In genomic region chr7:55573234-55573504, GRCh38 we compare ENCODE assay signal across 9 cellular contexts. TPM values are rescaled to one million over a fixed set of nuclear protein-coding genes. Genes with fewer than 3 reads are reported as not detected.
DNase-seq lines count a peak whose midpoint lies in the region; ATAC-seq and TF ChIP-seq lines count a peak whose summit lies in the region.
"Had no signal": no experiment of that assay in that cellular context is flagged by ENCODE, and none has a peak within 500 bp of the region (broad histone marks: within the 10 kb centered on the region; RNA-seq: fewer than 3 reads in every experiment).

No MANE protein-coding gene starts in this region.

- CTCF ChIA-PET in AG04449 (lab: Yijun Ruan, JAX) = interaction anchor here (0.9 to 2.4 kb wide), 10 partner anchors 9 to 799 kb away, joined by 3 to 11 read pairs (median 4); partner anchors contain the start of gene NIPSNAP2

- ATAC-seq in naive B cell (ENCODE audit: low read depth in 2 of 2) = no peak
- no peak for ATAC-seq in GM21381 (IDR thresholded peaks at IDR 0.05; ENCODE audit: unreplicated experiment)

- H3K4me1 Mint-ChIP-seq in HFFc6 (ENCODE audit: low read depth) = peaks cover 46% of the 10 kb centered on the region
- H3K4me1 Mint-ChIP-seq in naive B cell = peaks cover 41 to 51% (median 44%) of the 10 kb centered on the region in 3 donors

- H3K4me3 Mint-ChIP-seq in HFFc6 (peak overlapping the region; percentile 86), naive B cell (peak overlapping the region; percentile 82 to 98 (median 94))

- POLR2A ChIA-PET in AG04449 (lab: Yijun Ruan, JAX) = no interaction called here

- no peak for TF ChIP-seq CTCF in AG04449 (IDR thresholded peaks at IDR 0.05; ENCODE audit: insufficient read depth, low read length, missing control alignments)
- no peak for TF ChIP-seq CTCF in HFFc6 (IDR thresholded peaks at IDR 0.05)
- TF ChIP-seq CTCF in astrocyte of the spinal cord (IDR thresholded peaks at IDR 0.05; ENCODE audit: low read depth, low read length) = no peak

- DNase-seq in AG04449 (ENCODE audit: low read depth, low spot score) (no peak), HFFc6 (no peak), astrocyte of the spinal cord (ENCODE audit: low read depth, low spot score) (no peak), naive B cell (no peak), NCI-H2227 (lab: John Stamatoyannopoulos, UW; ENCODE audit: unreplicated experiment) (no peak), dedifferentiated amniotic fluid mesenchymal stem cell (ENCODE audit: extremely low spot score) (no peak), NOMO-1 treated with dmso at 0.1 percent for 144 hours (lab: John Stamatoyannopoulos, UW; ENCODE audit: unreplicated experiment) (no peak)
- DNase-seq: foreskin melanocyte had no signal

- H3K27me3 Mint-ChIP-seq in HFFc6 (ENCODE audit: insufficient read depth) (no peaks in the 10 kb centered on the region; the same call in none of the 2 replicates), naive B cell (no peaks in the 10 kb centered on the region)

- H3K27ac Mint-ChIP-seq in HFFc6 (peak overlapping the region; percentile 77), naive B cell (peak overlapping the region in 5 of 6 donors; percentile 53 to 96 (median 89))

- no peaks in the 10 kb centered on the region for H3K9me3 Mint-ChIP-seq in HFFc6
- peaks cover 0 to 1% (median 0%) of the 10 kb centered on the region in 7 donors for H3K9me3 Mint-ChIP-seq in naive B cell

- in situ Hi-C loops in astrocyte of the spinal cord (cut with HindIII; ENCODE audit: low sequenced_read_pairs) = no loop called here

- H3K36me3 Mint-ChIP-seq in HFFc6 (ENCODE audit: low read depth) (peaks cover 11% of the 10 kb centered on the region; the same call in 1 of the 2 replicates), naive B cell (no peaks in the 10 kb centered on the region)

- H3K4me3 ChIP-seq in AG04449 (ENCODE audit: low read depth, low read length) = peak overlapping the region; percentile 62
- H3K4me3 ChIP-seq in astrocyte of the spinal cord (ENCODE audit: low read depth, low read length) = peak overlapping the region; percentile 55

RNA-seq across cellular contexts. Expression of gene VOPP1, which starts 0.9 kb away (rescaled TPM):
- 100 to 1,000 TPM; 103 to 135 (median 122) TPM for total RNA-seq in HFFc6 (2021; fragmentation: NEBNext Ultra II Directional; extraction: Animal tissue kit (Norgen Biotek cat#: 25700))
- polyA plus RNA-seq in naive B cell (ENCODE audit: low read depth in 6 of 6) = 10 to 100 TPM; 27.5 to 78.6 (median 34.2) TPM
